30 cellular contexts compared by ENCODE assay signal in the genomic region with DNA sequence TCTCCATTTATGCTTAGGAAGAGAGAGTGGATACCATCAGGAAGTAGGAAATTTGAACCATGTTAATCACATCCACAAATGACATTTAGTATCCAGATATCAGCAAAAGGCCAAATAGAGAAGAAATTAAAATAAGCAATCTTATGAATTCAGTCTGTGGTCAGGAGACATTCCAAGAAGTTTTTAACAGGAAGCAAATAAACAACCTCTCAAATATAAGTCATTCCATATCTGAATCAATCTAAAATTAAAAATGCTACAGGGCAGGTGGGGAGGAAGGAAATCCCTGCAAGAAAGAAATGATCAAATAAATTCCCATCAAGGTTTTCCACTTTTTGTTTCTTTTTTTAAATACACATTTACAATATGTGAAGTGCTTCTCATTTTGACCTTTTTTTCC.
"Had no signal": no experiment of that assay in that cellular context is flagged by ENCODE, and none has a peak within 500 bp of the region (broad histone marks: within the 10 kb centered on the region; RNA-seq: fewer than 3 reads in every experiment).

No MANE protein-coding gene starts in this region.

- H3K9me3 ChIP-seq: adrenal gland, ascending aorta, body of pancreas, breast epithelium had no signal

- H3K4me1 ChIP-seq: adrenal gland, ascending aorta, body of pancreas, breast epithelium had no signal

- H3K27ac ChIP-seq: adrenal gland, ascending aorta, body of pancreas, brain microvascular endothelial cell, breast epithelium, cardiac muscle cell had no signal

- H3K4me3 ChIP-seq: adrenal gland, ascending aorta, body of pancreas, breast epithelium, cardiac muscle cell had no signal

- H3K36me3 ChIP-seq: adrenal gland, ascending aorta, brain microvascular endothelial cell, breast epithelium, cardiac muscle cell had no signal

- H3K27me3 ChIP-seq: adrenal gland, ascending aorta, body of pancreas, brain microvascular endothelial cell, breast epithelium, cardiac muscle cell had no signal

- DNase-seq: activated effector memory CD4-positive, alpha-beta T cell treated with anti-CD3 and anti-CD28 coated beads, Interleukin-2, amount 50 U/mL, for 16 hours; activated effector memory CD4-positive, alpha-beta T cell treated with Interleukin-2 at 50 U/mL for 16 hours; activated gamma-delta T cell; activated gamma-delta T cell treated with Interleukin-2 at 50 U/mL for 16 hours; activated naive CD4-positive, alpha-beta T cell; activated naive CD4-positive, alpha-beta T cell treated with anti-CD3 and anti-CD28 coated beads for 36 hours; activated naive CD4-positive, alpha-beta T cell treated with anti-CD3 and anti-CD28 coated beads, Interleukin-2, amount 10 ng/mL, durations not matched to agents 7 days and 5 days; activated naive CD4-positive, alpha-beta T cell treated with anti-CD3 and anti-CD28 coated beads, Interleukin-2, amount 50 U/mL, for 16 hours; activated naive CD4-positive, alpha-beta T cell treated with Interleukin-2 at 50 U/mL for 16 hours; activated naive CD8-positive, alpha-beta T cell treated with anti-CD3 and anti-CD28 coated beads for 36 hours; activated naive CD8-positive, alpha-beta T cell treated with anti-CD3 and anti-CD28 coated beads, Interleukin-2, amount 10 ng/mL, durations not matched to agents 7 days and 5 days; activated naive CD8-positive, alpha-beta T cell treated with anti-CD3 and anti-CD28 coated beads, Interleukin-2, amount 50 U/mL, for 24 hours; activated T-cell treated with anti-CD3 and anti-CD28 coated beads, Interleukin-2, amount 50 U/mL, for 1 hour; activated T-cell treated with anti-CD3 and anti-CD28 coated beads, Interleukin-2, amount 50 U/mL, for 24 hours; activated T-cell treated with anti-CD3 and anti-CD28 coated beads, Interleukin-2, amount 50 U/mL, for 4 hours; activated T-cell treated with anti-CD3 and anti-CD28 coated beads, Interleukin-2, amount 50 U/mL, for 48 hours; activated T-cell treated with anti-CD3 and anti-CD28 coated beads, Interleukin-2, amount 50 U/mL, for 72 hours; adrenal gland; amniotic stem cell; amygdala; anterior cingulate cortex; aorta; body of pancreas; brain microvascular endothelial cell; caudate nucleus; central memory CD4-positive, alpha-beta T cell; cerebellar nuclear complex had no signal
